21 cellular contexts compared by ENCODE assay signal in the genomic region with DNA sequence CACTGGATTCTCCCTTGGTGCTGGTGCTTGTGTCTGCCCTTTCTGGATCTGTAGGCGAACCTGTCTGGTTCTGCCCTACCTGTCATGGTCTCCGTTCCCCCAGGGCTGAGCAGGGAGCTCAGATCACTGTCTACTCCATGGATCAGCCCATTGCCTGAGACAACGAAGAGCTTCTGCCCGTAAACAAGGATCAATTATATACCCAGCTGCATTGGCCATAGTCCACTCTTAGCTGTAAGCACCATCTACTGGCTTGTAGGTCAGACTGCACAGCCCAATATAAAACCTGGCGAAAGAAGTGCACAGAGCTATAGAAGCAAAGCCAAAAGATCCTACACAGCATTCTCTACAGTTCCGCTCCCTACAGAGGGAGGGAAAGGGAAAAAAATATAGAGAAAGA.
"Had no signal": no experiment of that assay in that cellular context is flagged by ENCODE, and none has a peak within 500 bp of the region (broad histone marks: within the 10 kb centered on the region; RNA-seq: fewer than 3 reads in every experiment).

No MANE protein-coding gene starts in this region.

- H3K27me3 Mint-ChIP-seq: IgD-negative memory B cell had no signal

- H3K27ac Mint-ChIP-seq: IgD-negative memory B cell had no signal

- H3K27me3 ChIP-seq: MG63, SJSA1 had no signal

- H3K9me3 ChIP-seq: SJSA1 had no signal

- H3K4me3 Mint-ChIP-seq: IgD-negative memory B cell had no signal

- H3K4me1 Mint-ChIP-seq: IgD-negative memory B cell had no signal

- H3K36me3 ChIP-seq: MG63, SJSA1 had no signal

- DNase-seq: KBM-7, MG63, NCI-H1092 treated with DMSO at 0.1 percent for 48 hours, NCI-H1436, NCI-H187, NCI-H2029, NCI-H2081 treated with DMSO at 0.1 percent for 48 hours, NCI-H2171, NCI-H226, NCI-H446, NCI-H510A, NCI-H524 treated with DMSO at 0.1 percent for 48 hours, NCI-H69, NCI-H774, Right ventricle myocardium superior, RPMI8226, SIG-M5 had no signal

- H3K36me3 Mint-ChIP-seq: IgD-negative memory B cell had no signal

- H3K4me3 ChIP-seq: MG63, SJSA1, SK-N-MC had no signal

- H3K27ac ChIP-seq: SJSA1, SK-N-MC had no signal

- H3K4me1 ChIP-seq: SJSA1 had no signal

- FAIRE-seq: RCC 7860 had no signal
